In genomic region chr16:8655184-8655717, GRCh38 we compare ENCODE assay signal across 8 cellular contexts. TPM values are rescaled to one million over a fixed set of nuclear protein-coding genes. Genes with fewer than 3 reads are reported as not detected.
A peak's percentile ranks its signal among the peaks of the same experiment; 100 is the strongest.
DNase-seq lines count a peak whose midpoint lies in the region; ATAC-seq, FAIRE-seq and TF ChIP-seq lines count a peak whose summit lies in the region.

No MANE protein-coding gene starts in this region.

- no peak overlapping the region for H3K27ac Mint-ChIP-seq in neural progenitor cell

- in situ Hi-C loops in HAP-1 (cut with MboI; ENCODE audit: low sequenced_read_pairs) = loop anchor here (5.0 to 25.0 kb wide), 3 partner anchors 88 to 482 kb away; no protein-coding TSS in a partner anchor
- in situ Hi-C loops in K562 (cut with MboI) = no loop called here

- H3K4me3 ChIP-seq in HAP-1 (no peak overlapping the region), K562 (no peak overlapping the region), neural progenitor cell (no peak overlapping the region)

- POLR2A ChIA-PET in K562 (lab: Yijun Ruan, JAX) = no interaction called here

- H3K36me3 Mint-ChIP-seq in neural progenitor cell = no peaks in the 10 kb centered on the region

- intact Hi-C loops in K562 (cut with micrococcal nuclease) = loop anchor here (5.0 kb wide), 2 partner anchors 88 to 142 kb away; partner anchors contain the start of genes PMM2 and TMEM186

- H3K9me3 Mint-ChIP-seq in neural progenitor cell = no peaks in the 10 kb centered on the region

- H3K27ac ChIP-seq in K562 (ENCODE audit: extremely low read depth, low read depth, low read length) (no peak overlapping the region), neural progenitor cell (no peak overlapping the region)

- no TSS peak for BruUV-seq in K562 (replicated peaks; lab: Mats Ljungman, UMichigan)

- H3K4me2 ChIP-seq in K562 (ENCODE audit: insufficient read depth, low read length) = no peak overlapping the region
- H3K4me2 ChIP-seq in neural progenitor cell = no peak overlapping the region

- DNase-seq in activated T-cell treated with anti-CD3 and anti-CD28 coated beads for 48 hours (ENCODE audit: low read depth) (peak; percentile 34), HAP-1 (ENCODE audit: low spot score in 2 of 2) (peak; percentile 34 to 54), NCI-H460 (ENCODE audit: extremely low read depth, low read depth) (peak; percentile 20), K562 (ENCODE audit: extremely low read depth in 1 of 4, low spot score in 3 of 4) (peak in 3 of 4 experiments; percentile 17 to 37 (median 22)), neural progenitor cell (ENCODE audit: low spot score) (peak; percentile 49), NCI-H1092 treated with DMSO at 0.1 percent for 48 hours (lab: John Stamatoyannopoulos, UW) (no peak)
- no peak for DNase-seq in activated T-cell treated with anti-CD3 and anti-CD28 coated beads, Interleukin-2, amount 50 U/mL, for 1 hour

- H3K4me1 ChIP-seq in HAP-1 = no peaks in the 10 kb centered on the region
- no peaks in the 10 kb centered on the region; a peak in 1 of 5 replicates for H3K4me1 ChIP-seq in K562 (replicated peaks in 1 of 2; ENCODE audit: control insufficient read depth in 2 of 2, insufficient read depth in 2 of 2, low read length in 2 of 2)
- no peaks in the 10 kb centered on the region for H3K4me1 ChIP-seq in neural progenitor cell

- H3K79me2 ChIP-seq in K562 (ENCODE audit: control insufficient read depth, insufficient read depth, low read length) = no peaks in the 10 kb centered on the region
- no peaks in the 10 kb centered on the region for H3K79me2 ChIP-seq in neural progenitor cell (ENCODE audit: low read depth)

- WGBS in K562 (ENCODE audit: insufficient coverage, low coverage, missing lambda C conversion rate) = 0% methylated on average over 1 of the region's 1 CpG

- peak; percentile 71 for FAIRE-seq in K562 (lab: Jason Lieb, UNC)

- H3F3A ChIP-seq in neural progenitor cell (ENCODE audit: low read depth) = peaks cover 4% of the 10 kb centered on the region

- no peaks in the 10 kb centered on the region for H3K9me1 ChIP-seq in K562 (ENCODE audit: control insufficient read depth, insufficient read depth, low read length)

- H3K4me3 Mint-ChIP-seq in neural progenitor cell = no peak overlapping the region

- TF ChIP-seq POLR2A in K562 (conservative IDR thresholded peaks at IDR 0.05) = no peak

- H3K36me3 ChIP-seq in HAP-1 (replicated peaks) (no peaks in the 10 kb centered on the region), K562 (ENCODE audit: control insufficient read depth, insufficient read depth, low read length) (no peaks in the 10 kb centered on the region), neural progenitor cell (no peaks in the 10 kb centered on the region)

- TF ChIP-seq CTCF in K562 (IDR thresholded peaks at IDR 0.05 in 2 of 3, conservative IDR thresholded peaks at IDR 0.05 in 1 of 3; ENCODE audit: insufficient read depth in 2 of 3, low read depth in 1 of 3, low read length in 3 of 3) (peak; percentile 23 to 39 (median 26); a peak in 1 of 6 replicates), neural progenitor cell (IDR thresholded peaks at IDR 0.05) (peak; percentile 67)

- CTCF ChIA-PET in K562 (lab: Yijun Ruan, JAX; ENCODE audit: low intra/inter-chr PET ratio) = interaction anchor here (0.7 kb wide), 1 partner anchor 570 kb away, joined by 3 read pairs; no protein-coding TSS in a partner anchor

- ATAC-seq in K562 = peak; percentile 82
- no peak for ATAC-seq in GM21786 (IDR thresholded peaks at IDR 0.05; ENCODE audit: unreplicated experiment)

- peaks cover 8% of the 10 kb centered on the region for H3K27me3 Mint-ChIP-seq in neural progenitor cell (ENCODE audit: insufficient read depth, low read depth)

- H2AFZ ChIP-seq in K562 (ENCODE audit: low read depth, low read length) (no peak overlapping the region), neural progenitor cell (replicated peaks) (no peak overlapping the region)

- H3K27me3 ChIP-seq in HAP-1 (ENCODE audit: low read depth) (no peaks in the 10 kb centered on the region; the same call in 1 of the 2 replicates), K562 (ENCODE audit: control insufficient read depth in 2 of 2, insufficient read depth in 2 of 2, low read length in 2 of 2) (peaks cover 4 to 18% of the 10 kb centered on the region in 2 experiments; a peak in 2 of 5 replicates), neural progenitor cell (no peaks in the 10 kb centered on the region)

- no peak for TF ChIP-seq EP300 in K562 (IDR thresholded peaks at IDR 0.05; ENCODE audit: low read length)

- no peak overlapping the region for H3K9ac ChIP-seq in K562 (ENCODE audit: insufficient read depth in 1 of 2, low read depth in 2 of 2, low read length in 2 of 2)
- H3K9ac ChIP-seq in neural progenitor cell = no peak overlapping the region

- TF ChIP-seq RAD21 in K562 (CRISPR knock-in tag; conservative IDR thresholded peaks at IDR 0.05 in 1 of 2, IDR thresholded peaks at IDR 0.05 in 1 of 2) = peak in 1 of 2 experiments; percentile 25; a peak in 2 of 4 replicates

- peaks cover 7% of the 10 kb centered on the region for H3K4me1 Mint-ChIP-seq in neural progenitor cell

- H3K9me3 ChIP-seq in HAP-1 (no peaks in the 10 kb centered on the region), K562 (replicated peaks; ENCODE audit: control insufficient read depth, insufficient read depth, low read depth, low read length) (no peaks in the 10 kb centered on the region), neural progenitor cell (ENCODE audit: low read depth) (no peaks in the 10 kb centered on the region)

- H4K20me1 ChIP-seq in K562 (replicated peaks; ENCODE audit: control insufficient read depth, insufficient read depth, low read length) (peaks cover 9% of the 10 kb centered on the region), neural progenitor cell (ENCODE audit: low read depth) (no peaks in the 10 kb centered on the region)

TF ChIP-seq in K562, 482 proteins besides CTCF, POLR2A, EP300 and RAD21 (continues in another document):
- TF ChIP-seq, protein P1, sequence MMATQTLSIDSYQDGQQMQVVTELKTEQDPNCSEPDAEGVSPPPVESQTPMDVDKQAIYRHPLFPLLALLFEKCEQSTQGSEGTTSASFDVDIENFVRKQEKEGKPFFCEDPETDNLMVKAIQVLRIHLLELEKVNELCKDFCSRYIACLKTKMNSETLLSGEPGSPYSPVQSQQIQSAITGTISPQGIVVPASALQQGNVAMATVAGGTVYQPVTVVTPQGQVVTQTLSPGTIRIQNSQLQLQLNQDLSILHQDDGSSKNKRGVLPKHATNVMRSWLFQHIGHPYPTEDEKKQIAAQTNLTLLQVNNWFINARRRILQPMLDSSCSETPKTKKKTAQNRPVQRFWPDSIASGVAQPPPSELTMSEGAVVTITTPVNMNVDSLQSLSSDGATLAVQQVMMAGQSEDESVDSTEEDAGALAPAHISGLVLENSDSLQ (IDR thresholded peaks at IDR 0.05) = no peak
- no peak for TF ChIP-seq HDAC8 (tag; IDR thresholded peaks at IDR 0.05)
- 0 out of 2 replicates have a peak, but pooled peaks have one; percentile 11 for TF ChIP-seq SMC3 (conservative IDR thresholded peaks at IDR 0.05; ENCODE audit: insufficient read depth, low read depth, low read length)
- peak; percentile 29; the same call in 1 of the 2 replicates for TF ChIP-seq SPI1 (IDR thresholded peaks at IDR 0.05; ENCODE audit: borderline replicate concordance, low read depth, low read length)

RNA-seq across cellular contexts. Expression of gene ABAT, which starts 19.2 kb away (rescaled TPM):
- 0.52 and 0.59 TPM in 2 replicates for total RNA-seq in NCI-H460 (2014; rRNA removed; shearing (Covaris generic))
- 0.07 and 0.61 TPM in 2 replicates for polyA plus RNA-seq in NCI-H460 (2014; cell fraction: nucleus; rRNA removed)
- 1.5 and 2.6 TPM in 2 replicates for total RNA-seq in K562 (2011; cell fraction: chromatin; rRNA removed; ENCODE audit: low replicate concordance)
- 0.92 and 1.2 TPM in 2 replicates for total RNA-seq in K562 (2011; cell fraction: nucleolus; rRNA removed)
- 1.0 and 2.2 TPM in 2 replicates for total RNA-seq in K562 (2011; cell fraction: nucleoplasm; rRNA removed)
- total RNA-seq in K562 (2014; rRNA removed) (0.05 TPM in 1 of 2 replicates, not detected in the other), K562 (2014; rRNA removed; fragmentation: Illumina TruSeq; extraction: Trizol) (0.06 and 0.11 TPM in 2 replicates), K562 (2015; rRNA removed; fragmentation: Illumina TruSeq; extraction: Trizol) (0.08 and 0.18 TPM in 2 replicates), K562 (2021) (0.31 and 0.49 TPM in 2 replicates), neural progenitor cell (ENCODE audit: low replicate concordance) (7.3 and 7.9 TPM in 2 replicates)
- polyA plus RNA-seq in K562 (2011; rRNA removed) (0.18 and 0.45 TPM in 2 replicates), K562 (2014; fragmentation: Illumina TruSeq; extraction: Trizol) (0.10 TPM in 1 of 2 replicates, not detected in the other), K562 (2014; fragmentation: Nextera tagmentation; extraction: Ambion mirVana) (under 1 TPM; 0.01 to 0.04 TPM), K562 (2014; rRNA removed) (0.07 and 0.20 TPM in 2 replicates)
- 0.21 and 0.27 TPM in 2 replicates for polyA plus RNA-seq in K562 (2011; cell fraction: cytosol; rRNA removed)
- polyA plus RNA-seq in K562 (2011; cell fraction: nucleus; rRNA removed) = 0.36 and 0.88 TPM in 2 replicates
- polyA plus RNA-seq in K562 (2012) = 0.13 and 0.47 TPM in 2 replicates
- 0.72 TPM in 1 of 2 replicates, not detected in the other for polyA minus RNA-seq in K562 (2011; rRNA and poly(A)+ RNA removed)
- not detected in 2 replicates for polyA minus RNA-seq in K562 (2011; cell fraction: cytosol; rRNA and poly(A)+ RNA removed)
- 0.13 and 0.67 TPM in 2 replicates for polyA minus RNA-seq in K562 (2011; cell fraction: nucleus; rRNA and poly(A)+ RNA removed)

RNA-seq across cellular contexts. Expression of gene METTL22, which starts 33.8 kb away (rescaled TPM):
- total RNA-seq in NCI-H460 (2014; rRNA removed; shearing (Covaris generic)) = 23.3 and 25.2 TPM in 2 replicates
- polyA plus RNA-seq in NCI-H460 (2014; cell fraction: nucleus; rRNA removed) = 67.7 and 78.7 TPM in 2 replicates
- 203 and 313 TPM in 2 replicates for total RNA-seq in K562 (2011; cell fraction: chromatin; rRNA removed; ENCODE audit: low replicate concordance)
- 169 and 173 TPM in 2 replicates for total RNA-seq in K562 (2011; cell fraction: nucleolus; rRNA removed)
- 165 and 179 TPM in 2 replicates for total RNA-seq in K562 (2011; cell fraction: nucleoplasm; rRNA removed)
- total RNA-seq in K562 (2014; rRNA removed) = 12.6 and 20.0 TPM in 2 replicates
- total RNA-seq in K562 (2014; rRNA removed; fragmentation: Illumina TruSeq; extraction: Trizol) = 11.5 and 14.7 TPM in 2 replicates
- 16.5 and 18.5 TPM in 2 replicates for total RNA-seq in K562 (2015; rRNA removed; fragmentation: Illumina TruSeq; extraction: Trizol)
- total RNA-seq in K562 (2021) = 20.6 and 26.3 TPM in 2 replicates
- 33.2 and 45.8 TPM in 2 replicates for polyA plus RNA-seq in K562 (2011; rRNA removed)
- polyA plus RNA-seq in K562 (2011; cell fraction: cytosol; rRNA removed) = 36.0 and 51.2 TPM in 2 replicates
- polyA plus RNA-seq in K562 (2011; cell fraction: nucleus; rRNA removed) = 219 and 305 TPM in 2 replicates
- 14.2 and 22.5 TPM in 2 replicates for polyA plus RNA-seq in K562 (2012)
- 21.2 and 22.6 TPM in 2 replicates for polyA plus RNA-seq in K562 (2014; fragmentation: Illumina TruSeq; extraction: Trizol)
- polyA plus RNA-seq in K562 (2014; fragmentation: Nextera tagmentation; extraction: Ambion mirVana) = 10 to 100 TPM in 1 of 2 experiments, 1 to 10 TPM in 1; 6.9 to 12.1 TPM
- 26.0 and 28.8 TPM in 2 replicates for polyA plus RNA-seq in K562 (2014; rRNA removed)
- polyA minus RNA-seq in K562 (2011; rRNA and poly(A)+ RNA removed) = 49.2 and 53.8 TPM in 2 replicates
- polyA minus RNA-seq in K562 (2011; cell fraction: cytosol; rRNA and poly(A)+ RNA removed) = 26.8 and 31.0 TPM in 2 replicates
- polyA minus RNA-seq in K562 (2011; cell fraction: nucleus; rRNA and poly(A)+ RNA removed) = 59.0 and 95.2 TPM in 2 replicates
- total RNA-seq in neural progenitor cell (ENCODE audit: low replicate concordance) = 41.1 and 54.8 TPM in 2 replicates

Comparison
In these comparisons a context has a peak if more than half of its experiments do, and no peak if none do; other contexts are left out.
1. DNase-seq: peak in activated T-cell treated with anti-CD3 and anti-CD28 coated beads for 48 hours (single experiment), HAP-1 (2 of 2), NCI-H460 (single experiment), K562 (3 of 4) and neural progenitor cell (single experiment); none in activated T-cell treated with anti-CD3 and anti-CD28 coated beads, Interleukin-2, amount 50 U/mL, for 1 hour (single experiment) and NCI-H1092 treated with DMSO at 0.1 percent for 48 hours (single experiment).